Comparison of ENCODE assay signal across 17 cellular contexts in the genomic region with DNA sequence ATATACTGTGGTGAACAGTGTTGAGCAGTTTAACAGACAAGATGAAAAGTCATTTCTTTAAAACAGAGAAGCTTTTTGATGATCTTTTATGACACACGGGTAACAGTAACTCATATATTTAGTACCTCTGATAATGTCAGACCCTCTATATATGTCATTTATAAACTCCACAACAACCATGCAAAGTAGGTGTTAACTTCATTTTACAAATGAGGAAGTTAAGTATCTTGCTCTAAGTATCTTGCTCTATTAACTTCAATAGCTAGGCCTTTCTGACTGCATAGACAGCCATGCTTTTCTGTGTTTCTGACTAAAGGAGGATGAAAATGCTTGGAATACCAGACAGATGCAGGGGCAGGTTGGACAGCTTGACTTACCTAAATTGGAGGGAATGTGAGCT. TPM values are rescaled to one million over a fixed set of nuclear protein-coding genes. Genes with fewer than 3 reads are reported as not detected.
DNase-seq lines count a peak whose midpoint lies in the region; ATAC-seq and TF ChIP-seq lines count a peak whose summit lies in the region.
"Had no signal": no experiment of that assay in that cellular context is flagged by ENCODE, and none has a peak within 500 bp of the region (broad histone marks: within the 10 kb centered on the region; RNA-seq: fewer than 3 reads in every experiment).

No MANE protein-coding gene starts in this region.

- peaks cover 2% of the 10 kb centered on the region for H3K36me3 ChIP-seq in CD4-positive, CD25-positive, alpha-beta regulatory T cell (ENCODE audit: control insufficient read depth, insufficient read depth, low read length)
- H3K36me3 ChIP-seq in SU-DHL-6 (ENCODE audit: low read length) (no peaks in the 10 kb centered on the region), neural progenitor cell (no peaks in the 10 kb centered on the region)
- H3K36me3 ChIP-seq: tibial artery had no signal

- H3K9me3 ChIP-seq in CD4-positive, CD25-positive, alpha-beta regulatory T cell (ENCODE audit: control insufficient read depth in 2 of 2, low read length in 2 of 2) = no peaks in the 10 kb centered on the region
- no peaks in the 10 kb centered on the region for H3K9me3 ChIP-seq in SU-DHL-6 (ENCODE audit: insufficient read depth, low read length)
- no peaks in the 10 kb centered on the region for H3K9me3 ChIP-seq in neural progenitor cell (ENCODE audit: low read depth)
- H3K9me3 ChIP-seq: mucosa of descending colon, tibial artery had no signal

- ATAC-seq in CD4-positive, CD25-positive, alpha-beta regulatory T cell (ENCODE audit: low read depth in 2 of 2) = no peak
- ATAC-seq in memory B cell (ENCODE audit: low read depth) (no peak), GM18511 (IDR thresholded peaks at IDR 0.05; ENCODE audit: unreplicated experiment) (no peak)
- ATAC-seq: left cardiac atrium, mucosa of descending colon had no signal

- H3K4me3 ChIP-seq in CD4-positive, CD25-positive, alpha-beta regulatory T cell (ENCODE audit: low read depth, low read length) = no peak overlapping the region
- H3K4me3 ChIP-seq in SU-DHL-6 (ENCODE audit: insufficient read depth, low read length, poor library complexity, severe bottlenecking) (no peak overlapping the region), neural progenitor cell (no peak overlapping the region)
- H3K4me3 ChIP-seq: mucosa of descending colon had no signal

- H3K27ac ChIP-seq in CD4-positive, CD25-positive, alpha-beta regulatory T cell (ENCODE audit: insufficient read depth, low read length, poor library complexity, severe bottlenecking) = no peak overlapping the region
- H3K27ac ChIP-seq in SU-DHL-6 (ENCODE audit: low read depth, low read length) (peak overlapping the region; percentile 52), neural progenitor cell (no peak overlapping the region)
- H3K27ac ChIP-seq: parathyroid adenoma, tibial artery had no signal

- H3K27ac Mint-ChIP-seq in CD4-positive, CD25-positive, alpha-beta regulatory T cell = no peak overlapping the region
- H3K27ac Mint-ChIP-seq in memory B cell (peak overlapping the region; percentile 88), neural progenitor cell (no peak overlapping the region)
- H3K27ac Mint-ChIP-seq: H9 had no signal

- peaks cover 11 to 46% (median 27%) of the 10 kb centered on the region in 4 donors for H3K4me1 Mint-ChIP-seq in CD4-positive, CD25-positive, alpha-beta regulatory T cell
- H3K4me1 Mint-ChIP-seq in memory B cell (peaks cover 19% of the 10 kb centered on the region), neural progenitor cell (peaks cover 45% of the 10 kb centered on the region)

- H3F3A ChIP-seq in SU-DHL-6 (ENCODE audit: insufficient read depth) = peaks cover 17% of the 10 kb centered on the region
- H3F3A ChIP-seq in neural progenitor cell (ENCODE audit: low read depth) = peaks cover 44% of the 10 kb centered on the region

- no peaks in the 10 kb centered on the region for H3K9me3 Mint-ChIP-seq in CD4-positive, CD25-positive, alpha-beta regulatory T cell
- H3K9me3 Mint-ChIP-seq in memory B cell (no peaks in the 10 kb centered on the region), neural progenitor cell (no peaks in the 10 kb centered on the region)

- peak overlapping the region in 3 of 4 donors; percentile 35 to 62 (median 44) for H3K4me3 Mint-ChIP-seq in CD4-positive, CD25-positive, alpha-beta regulatory T cell
- H3K4me3 Mint-ChIP-seq in memory B cell (no peak overlapping the region), neural progenitor cell (no peak overlapping the region)

- peaks cover 17% of the 10 kb centered on the region for H3K4me1 ChIP-seq in CD4-positive, CD25-positive, alpha-beta regulatory T cell (ENCODE audit: control insufficient read depth, insufficient read depth, low read length, poor library complexity, severe bottlenecking)
- peaks cover 23% of the 10 kb centered on the region for H3K4me1 ChIP-seq in neural progenitor cell

- no peak for DNase-seq in CD4-positive, CD25-positive, alpha-beta regulatory T cell
- peak; percentile 26 for DNase-seq in KBM-7
- no peak for DNase-seq in memory B cell (ENCODE audit: low spot score in 2 of 2)
- DNase-seq in HK-2 (ENCODE audit: unreplicated experiment) = no peak
- DNase-seq in NCI-H2107 (lab: John Stamatoyannopoulos, UW) = no peak
- no peak for DNase-seq in neural progenitor cell (ENCODE audit: low spot score)
- DNase-seq: activated CD8-positive, alpha-beta memory T cell treated with anti-CD3 and anti-CD28 coated beads, Interleukin-2, amount 50 U/mL, for 48 hours; H9; hypothalamus; left cardiac atrium; mucosa of descending colon; NCI-H1694 treated with DMSO at 0.1 percent for 48 hours; stimulated activated CD4-positive, alpha-beta T cell treated with anti-CD3 and anti-CD28 coated beads, Interleukin-4, amount 100 ng/mL, for 4 hours; tibial artery had no signal

- peak overlapping the region; percentile 83 for H3K4me2 ChIP-seq in SU-DHL-6 (ENCODE audit: low read depth, low read length, poor library complexity, severe bottlenecking)
- H3K4me2 ChIP-seq in neural progenitor cell = no peak overlapping the region

- H3K9ac ChIP-seq in SU-DHL-6 (ENCODE audit: low read length) (no peak overlapping the region), neural progenitor cell (no peak overlapping the region)
- H3K9ac ChIP-seq: parathyroid adenoma had no signal

- in situ Hi-C loops in KBM-7 (cut with MboI; ENCODE audit: low pct_unique_long_range_greater_than_20kb, low sequenced_read_pairs) = no loop called here

- H3K27me3 ChIP-seq in CD4-positive, CD25-positive, alpha-beta regulatory T cell (ENCODE audit: control insufficient read depth, insufficient read depth, low read length) = no peaks in the 10 kb centered on the region
- H3K27me3 ChIP-seq in SU-DHL-6 (ENCODE audit: low read length) (no peaks in the 10 kb centered on the region), neural progenitor cell (no peaks in the 10 kb centered on the region)
- H3K27me3 ChIP-seq: tibial artery had no signal

- peaks cover 4% of the 10 kb centered on the region for H3K27me3 Mint-ChIP-seq in CD4-positive, CD25-positive, alpha-beta regulatory T cell
- H3K27me3 Mint-ChIP-seq in memory B cell (no peaks in the 10 kb centered on the region), neural progenitor cell (ENCODE audit: insufficient read depth, low read depth) (peaks cover 3% of the 10 kb centered on the region)

- H3K79me2 ChIP-seq in SU-DHL-6 (ENCODE audit: insufficient read depth, low read length) (peaks cover 30% of the 10 kb centered on the region), neural progenitor cell (ENCODE audit: low read depth) (peaks cover 50% of the 10 kb centered on the region)
- H3K79me2 ChIP-seq: parathyroid adenoma had no signal

- H2AFZ ChIP-seq in SU-DHL-6 (ENCODE audit: low read depth, low read length, severe bottlenecking) (peak overlapping the region; percentile 7), neural progenitor cell (replicated peaks) (no peak overlapping the region)
- H2AFZ ChIP-seq: parathyroid adenoma had no signal

- H4K20me1 ChIP-seq in SU-DHL-6 (ENCODE audit: low read depth, low read length) (no peaks in the 10 kb centered on the region), neural progenitor cell (ENCODE audit: low read depth) (peaks cover 28% of the 10 kb centered on the region)

- no peak for TF ChIP-seq CTCF in SU-DHL-6 (IDR thresholded peaks at IDR 0.05; ENCODE audit: insufficient read depth, low read length, poor library complexity, severe bottlenecking)
- no peak for TF ChIP-seq CTCF in neural progenitor cell (IDR thresholded peaks at IDR 0.05)

- no peaks in the 10 kb centered on the region for H3K36me3 Mint-ChIP-seq in CD4-positive, CD25-positive, alpha-beta regulatory T cell
- H3K36me3 Mint-ChIP-seq in memory B cell = no peaks in the 10 kb centered on the region
- H3K36me3 Mint-ChIP-seq in neural progenitor cell = no peaks in the 10 kb centered on the region

- H3K9me2 ChIP-seq in SU-DHL-6 (replicated peaks; ENCODE audit: insufficient read depth, low read length) = no peaks in the 10 kb centered on the region

RNA-seq across cellular contexts. Expression of a gene that starts 1.8 kb away (rescaled TPM):
- 7.1 TPM for total RNA-seq in CD4-positive, CD25-positive, alpha-beta regulatory T cell
- 10 to 100 TPM; 29.1 to 67.0 (median 50.5) TPM for polyA plus RNA-seq in CD4-positive, CD25-positive, alpha-beta regulatory T cell
- total RNA-seq in neural progenitor cell (ENCODE audit: low replicate concordance) = 23.4 and 33.1 TPM in 2 replicates

RNA-seq across cellular contexts. Expression of a gene that starts 2.1 kb away (rescaled TPM):
- total RNA-seq in CD4-positive, CD25-positive, alpha-beta regulatory T cell = 0.25 TPM
- under 1 TPM in 1 of 4 donors, not detected in 3; 0.21 TPM for polyA plus RNA-seq in CD4-positive, CD25-positive, alpha-beta regulatory T cell
- total RNA-seq in neural progenitor cell (ENCODE audit: low replicate concordance) = 9.4 and 10.7 TPM in 2 replicates

RNA-seq across cellular contexts. Expression of a gene that starts 45.5 kb away (rescaled TPM):
- 0.64 TPM for total RNA-seq in CD4-positive, CD25-positive, alpha-beta regulatory T cell
- under 1 TPM; 0.05 to 0.35 (median 0.29) TPM for polyA plus RNA-seq in CD4-positive, CD25-positive, alpha-beta regulatory T cell
- total RNA-seq in neural progenitor cell (ENCODE audit: low replicate concordance) = 0.03 and 0.04 TPM in 2 replicates

Comparison
In these comparisons a context has a peak if more than half of its experiments do, and no peak if none do; other contexts are left out.
1. H3K4me3 Mint-ChIP-seq: peak in CD4-positive, CD25-positive, alpha-beta regulatory T cell (3 of 4); none in memory B cell (single experiment) and neural progenitor cell (single experiment).